9 cellular contexts compared by ENCODE assay signal in the genomic region with DNA sequence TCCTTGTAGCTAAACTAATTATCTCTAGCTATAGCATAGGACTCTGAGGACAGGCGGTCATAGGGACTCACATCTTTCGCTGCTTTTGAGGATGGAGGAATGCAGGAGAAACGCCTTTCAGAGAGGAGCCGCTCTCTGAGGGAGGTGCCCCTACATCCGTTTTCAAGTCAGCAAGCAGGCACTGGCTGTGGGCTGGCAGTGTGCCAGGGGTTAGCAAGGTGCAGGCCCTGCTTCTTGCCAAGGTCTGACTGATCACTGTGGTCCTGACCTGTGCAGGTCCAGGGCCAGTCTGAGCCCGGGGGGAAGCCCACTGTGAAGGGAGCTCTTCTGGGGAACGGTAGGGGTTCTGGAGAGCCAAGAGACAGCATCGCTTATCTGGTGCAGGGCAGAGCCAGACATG.
DNase-seq lines count a peak whose midpoint lies in the region; ATAC-seq lines count a peak whose summit lies in the region.
"Had no signal": no experiment of that assay in that cellular context is flagged by ENCODE, and none has a peak within 500 bp of the region (broad histone marks: within the 10 kb centered on the region; RNA-seq: fewer than 3 reads in every experiment).

No MANE protein-coding gene starts in this region.

- no peaks in the 10 kb centered on the region for H3K27me3 Mint-ChIP-seq in activated T-helper 17 cell treated with anti-CD3 and anti-CD28 coated beads, Interleukin-2, amount 50 U/mL, for 72 hours
- peaks cover 0 to 4% (median 0%) of the 10 kb centered on the region in 3 donors for H3K27me3 Mint-ChIP-seq in naive B cell

- peak overlapping the region; percentile 74 for H3K4me3 Mint-ChIP-seq in activated T-helper 17 cell treated with anti-CD3 and anti-CD28 coated beads, Interleukin-2, amount 50 U/mL, for 72 hours
- H3K4me3 Mint-ChIP-seq in naive B cell: peak overlapping the region in 2 of 8 donors; percentile 27 to 39
- H3K4me3 Mint-ChIP-seq: GM23338 had no signal

- DNase-seq in Right ventricle myocardium superior (peak; percentile 77), cardiac septum (ENCODE audit: low spot score) (no peak), naive B cell (peak; percentile 31), ureter (ENCODE audit: low spot score) (peak; percentile 61), OCI-M1 (lab: John Stamatoyannopoulos, UW) (no peak)

- peaks cover 31% of the 10 kb centered on the region for H3K4me1 Mint-ChIP-seq in activated T-helper 17 cell treated with anti-CD3 and anti-CD28 coated beads, Interleukin-2, amount 50 U/mL, for 72 hours
- peaks cover 49 to 71% (median 56%) of the 10 kb centered on the region in 3 donors for H3K4me1 Mint-ChIP-seq in naive B cell

- H3K9me3 Mint-ChIP-seq in activated T-helper 17 cell treated with anti-CD3 and anti-CD28 coated beads, Interleukin-2, amount 50 U/mL, for 72 hours: no peaks in the 10 kb centered on the region
- peaks cover 0 to 6% (median 5%) of the 10 kb centered on the region in 7 donors for H3K9me3 Mint-ChIP-seq in naive B cell
- H3K9me3 Mint-ChIP-seq: GM23338 had no signal

- no peaks in the 10 kb centered on the region for H3K36me3 Mint-ChIP-seq in activated T-helper 17 cell treated with anti-CD3 and anti-CD28 coated beads, Interleukin-2, amount 50 U/mL, for 72 hours (ENCODE audit: low read depth)
- no peaks in the 10 kb centered on the region for H3K36me3 Mint-ChIP-seq in naive B cell

- H3K27ac Mint-ChIP-seq in activated T-helper 17 cell treated with anti-CD3 and anti-CD28 coated beads, Interleukin-2, amount 50 U/mL, for 72 hours: peak overlapping the region; percentile 81
- no peak overlapping the region for H3K27ac Mint-ChIP-seq in naive B cell
- H3K27ac Mint-ChIP-seq: GM23338 had no signal

- no peak for ATAC-seq in Right ventricle myocardium superior (ENCODE audit: poor library complexity)
- peak; percentile 85 for ATAC-seq in activated T-helper 17 cell treated with anti-CD3 and anti-CD28 coated beads, Interleukin-2, amount 50 U/mL, for 72 hours (replicated peaks)
- no peak for ATAC-seq in naive B cell (ENCODE audit: low read depth in 2 of 2)
- no peak for ATAC-seq in HG03378 (IDR thresholded peaks at IDR 0.05; ENCODE audit: unreplicated experiment)
- no peak for ATAC-seq in GM19467 (IDR thresholded peaks at IDR 0.05; ENCODE audit: unreplicated experiment)

- intact Hi-C loops in Right ventricle myocardium superior (cut with DNase I): no loop called here
- intact Hi-C loops in cardiac septum (cut with DNase I): no loop called here

Comparison
In these comparisons a context has a peak if more than half of its experiments do, and no peak if none do; other contexts are left out.
1. DNase-seq: peak in Right ventricle myocardium superior (single experiment), naive B cell (single experiment) and ureter (single experiment); none in cardiac septum (single experiment) and OCI-M1 (single experiment).